ENCODE assay signal across 31 cellular contexts in genomic region chr20:12531626-12532025, GRCh38.
"Had no signal": no experiment of that assay in that cellular context is flagged by ENCODE, and none has a peak within 500 bp of the region (broad histone marks: within the 10 kb centered on the region; RNA-seq: fewer than 3 reads in every experiment).

No MANE protein-coding gene starts in this region.

- ATAC-seq: activated CD4-positive, alpha-beta T cell treated with anti-CD3 and anti-CD28 coated beads for 36 hours; activated CD8-positive, alpha-beta memory T cell treated with anti-CD3 and anti-CD28 coated beads, Interleukin-2, amount 10 ng/mL, durations not matched to agents 7 days and 5 days; activated CD8-positive, alpha-beta T cell treated with anti-CD3 and anti-CD28 coated beads, Interleukin-2, amount 10 ng/mL, durations not matched to agents 7 days and 5 days; activated naive CD8-positive, alpha-beta T cell treated with anti-CD3 and anti-CD28 coated beads, Interleukin-2, amount 50 U/mL, for 24 hours; body of pancreas; effector memory CD8-positive, alpha-beta T cell; foreskin keratinocyte; gastrocnemius medialis; T-helper 17 cell had no signal

- FAIRE-seq: colon had no signal

- H3K9me3 ChIP-seq: adrenal gland, body of pancreas, gastrocnemius medialis had no signal

- H3K36me3 ChIP-seq: adrenal gland, esophagus muscularis mucosa, gastrocnemius medialis had no signal

- H3K4me1 ChIP-seq: adrenal gland, body of pancreas, esophagus muscularis mucosa, foreskin keratinocyte, gastrocnemius medialis had no signal

- H3K27me3 ChIP-seq: adrenal gland, body of pancreas, esophagus muscularis mucosa, foreskin keratinocyte, gastrocnemius medialis had no signal

- H3K4me3 ChIP-seq: adrenal gland, body of pancreas, esophagus muscularis mucosa, gastrocnemius medialis had no signal

- DNase-seq: activated CD4-positive, alpha-beta memory T cell treated with anti-CD3 and anti-CD28 coated beads for 36 hours; activated CD4-positive, alpha-beta T cell treated with anti-CD3 and anti-CD28 coated beads for 36 hours; activated CD4-positive, alpha-beta T cell treated with anti-CD3 and anti-CD28 coated beads, Interleukin-2, amount 10 ng/mL, durations not matched to agents 24 days and 14 days; activated CD4-positive, CD25-positive, alpha-beta regulatory T cell; activated CD4-positive, CD25-positive, alpha-beta regulatory T cell treated with anti-CD3 and anti-CD28 coated beads, Interleukin-2, amount 50 U/mL, for 72 hours; activated CD8-positive, alpha-beta memory T cell treated with anti-CD3 and anti-CD28 coated beads, Interleukin-2, amount 10 ng/mL, durations not matched to agents 7 days and 5 days; activated CD8-positive, alpha-beta memory T cell treated with anti-CD3 and anti-CD28 coated beads, Interleukin-2, amount 50 U/mL, for 4 hours; activated CD8-positive, alpha-beta T cell treated with anti-CD3 and anti-CD28 coated beads, Interleukin-2, amount 10 ng/mL, durations not matched to agents 7 days and 5 days; activated effector memory CD4-positive, alpha-beta T cell treated with anti-CD3 and anti-CD28 coated beads, Interleukin-2, amount 50 U/mL, for 16 hours; activated naive CD4-positive, alpha-beta T cell treated with anti-CD3 and anti-CD28 coated beads for 36 hours; activated naive CD8-positive, alpha-beta T cell treated with anti-CD3 and anti-CD28 coated beads for 36 hours; activated naive CD8-positive, alpha-beta T cell treated with anti-CD3 and anti-CD28 coated beads, Interleukin-2, amount 50 U/mL, for 24 hours; activated T-cell treated with anti-CD3 and anti-CD28 coated beads, Interleukin-2, amount 50 U/mL, for 1 hour; activated T-cell treated with anti-CD3 and anti-CD28 coated beads, Interleukin-2, amount 50 U/mL, for 48 hours; adrenal gland; amygdala; aorta; body of pancreas; caudate nucleus; cortex of kidney; dermis blood vessel endothelial cell; effector CD4-positive, alpha-beta T cell; effector memory CD8-positive, alpha-beta T cell; erythroblast; foreskin keratinocyte; gastrocnemius medialis; T-helper 1 cell; T-helper 17 cell; T1000 had no signal

- H3K27ac ChIP-seq: adrenal gland, body of pancreas, esophagus muscularis mucosa, foreskin keratinocyte, gastrocnemius medialis had no signal
